22 cellular contexts compared by ENCODE assay signal in the genomic region with DNA sequence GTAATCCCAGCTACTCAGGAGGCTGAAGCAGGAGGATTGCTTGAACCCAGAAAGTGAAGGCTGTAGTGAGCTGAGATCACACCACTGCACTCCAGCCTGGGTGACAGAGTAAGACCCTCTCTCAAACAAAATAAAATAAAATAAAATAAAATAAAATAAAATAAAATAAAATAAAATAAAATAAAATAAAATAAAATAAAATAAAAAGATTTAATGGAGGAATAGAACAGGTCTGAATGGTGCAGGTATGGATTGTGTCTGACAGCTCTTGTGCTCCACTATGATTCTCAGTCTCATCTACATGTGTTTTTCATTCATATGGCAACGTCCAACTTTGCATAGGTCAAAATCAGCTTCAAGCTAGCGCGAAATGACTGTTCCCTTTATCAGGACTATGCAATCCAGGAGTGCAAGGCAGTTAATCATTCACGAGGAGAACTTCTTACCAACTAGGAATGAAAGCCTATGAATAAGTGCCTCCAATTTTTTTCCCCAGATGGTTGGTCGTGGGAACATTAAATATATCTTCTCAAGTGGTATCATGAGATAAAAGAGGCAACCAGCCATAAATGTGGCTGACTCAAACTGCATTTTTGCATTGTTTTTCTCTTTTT.
DNase-seq lines count a peak whose midpoint lies in the region; ATAC-seq, FAIRE-seq and TF ChIP-seq lines count a peak whose summit lies in the region.
"Had no signal": no experiment of that assay in that cellular context is flagged by ENCODE, and none has a peak within 500 bp of the region (broad histone marks: within the 10 kb centered on the region; RNA-seq: fewer than 3 reads in every experiment).

No MANE protein-coding gene starts in this region.

- FAIRE-seq in astrocyte (lab: Jason Lieb, UNC), result no peak
- FAIRE-seq: HTR-8/SVneo had no signal

- H3K27ac Mint-ChIP-seq in astrocyte (ENCODE audit: unreplicated experiment), result no peak overlapping the region

- H2AFZ ChIP-seq in astrocyte (ENCODE audit: low read depth, low read length), result no peak overlapping the region
- no peak overlapping the region for H2AFZ ChIP-seq in hepatocyte

- H3K9me3 ChIP-seq in astrocyte (ENCODE audit: insufficient read depth, low read depth, low read length) (no peaks in the 10 kb centered on the region), hepatocyte (ENCODE audit: low read depth) (no peaks in the 10 kb centered on the region)
- H3K9me3 ChIP-seq: BE2C, MG63 had no signal

- H4K20me1 ChIP-seq in astrocyte (ENCODE audit: insufficient read depth, low read length) (no peaks in the 10 kb centered on the region), hepatocyte (ENCODE audit: insufficient read depth, poor library complexity, severe bottlenecking) (no peaks in the 10 kb centered on the region)

- H3K36me3 Mint-ChIP-seq in astrocyte (ENCODE audit: low read depth, unreplicated experiment), result no peaks in the 10 kb centered on the region

- DNase-seq in NCI-H526 (lab: John Stamatoyannopoulos, UW), result peak; percentile 48 to 75
- DNase-seq in astrocyte (ENCODE audit: low read depth), result peak; percentile 17
- peak; percentile 39 for DNase-seq in hepatocyte (ENCODE audit: low spot score)
- DNase-seq in renal cortical epithelial cell (ENCODE audit: low read depth), result peak; percentile 80
- DNase-seq in occipital lobe (lab: John Stamatoyannopoulos, UW), result no peak
- DNase-seq in stimulated activated CD8-positive, alpha-beta memory T cell treated with anti-CD3 and anti-CD28 coated beads, Interleukin-4, amount 100 ng/mL, for 48 hours, result no peak
- no peak for DNase-seq in ureter (ENCODE audit: low spot score)
- DNase-seq: BE2C, DMS153, IMR-90, KG1, MG63, NCI-H1105 treated with DMSO at 0.1 percent for 48 hours, NCI-H146, NCI-H2029, NCI-H446, NCI-H524 treated with DMSO at 0.1 percent for 48 hours, SHP77 treated with DMSO at 0.1 percent for 48 hours had no signal

- no peak overlapping the region for H3K9ac ChIP-seq in astrocyte (ENCODE audit: low read length)

- H3K79me2 ChIP-seq in astrocyte (ENCODE audit: insufficient read depth, low read length) (no peaks in the 10 kb centered on the region), hepatocyte (no peaks in the 10 kb centered on the region)

- H3K4me1 ChIP-seq in astrocyte (ENCODE audit: insufficient read depth, low read length) (no peaks in the 10 kb centered on the region), hepatocyte (ENCODE audit: insufficient read depth) (no peaks in the 10 kb centered on the region)
- H3K4me1 ChIP-seq: BE2C had no signal

- ATAC-seq in GM18505 (IDR thresholded peaks at IDR 0.05; ENCODE audit: unreplicated experiment), result no peak
- ATAC-seq: HCT116, Panc1 had no signal

- H3K27me3 ChIP-seq in astrocyte (ENCODE audit: insufficient read depth, low read length) (no peaks in the 10 kb centered on the region), hepatocyte (no peaks in the 10 kb centered on the region)
- H3K27me3 ChIP-seq: BE2C, MG63 had no signal

- H3K27ac ChIP-seq in astrocyte (ENCODE audit: low read depth, low read length) (no peak overlapping the region), hepatocyte (no peak overlapping the region)

- no peaks in the 10 kb centered on the region for H3K9me3 Mint-ChIP-seq in astrocyte (ENCODE audit: unreplicated experiment)

- no peaks in the 10 kb centered on the region for H3K9me2 ChIP-seq in hepatocyte (replicated peaks; ENCODE audit: insufficient read depth)

- no peaks in the 10 kb centered on the region for H3K4me1 Mint-ChIP-seq in astrocyte (ENCODE audit: low read depth, unreplicated experiment)

- WGBS in hepatocyte (ENCODE audit: low lambda C conversion rate, missing lambda C conversion rate), result 66% methylated on average over 5 of the region's 5 CpGs

- H3K4me3 Mint-ChIP-seq in astrocyte (ENCODE audit: unreplicated experiment), result no peak overlapping the region

- no peak overlapping the region for H3K4me3 ChIP-seq in astrocyte (ENCODE audit: insufficient read depth, low read depth, low read length)
- no peak overlapping the region for H3K4me3 ChIP-seq in hepatocyte
- H3K4me3 ChIP-seq: MG63 had no signal

- H3K4me2 ChIP-seq in astrocyte (ENCODE audit: low read length) (no peak overlapping the region), hepatocyte (no peak overlapping the region)

- H3K36me3 ChIP-seq in astrocyte (ENCODE audit: insufficient read depth, low read length) (no peaks in the 10 kb centered on the region), hepatocyte (replicated peaks; ENCODE audit: insufficient read depth, low read depth) (no peaks in the 10 kb centered on the region)
- H3K36me3 ChIP-seq: BE2C, MG63 had no signal

- no peak for TF ChIP-seq POLR2A in GM18505 (IDR thresholded peaks at IDR 0.05; ENCODE audit: borderline replicate concordance, extremely low read depth, insufficient read depth, insufficient read length)

- TF ChIP-seq CTCF in astrocyte (IDR thresholded peaks at IDR 0.05; ENCODE audit: insufficient read depth, low read depth, low read length), result no peak
- TF ChIP-seq CTCF in hepatocyte (IDR thresholded peaks at IDR 0.05; ENCODE audit: poor library complexity), result no peak

- no peaks in the 10 kb centered on the region for H3K27me3 Mint-ChIP-seq in astrocyte (ENCODE audit: low read depth, unreplicated experiment)

Comparison
In these comparisons a context has a peak if more than half of its experiments do, and no peak if none do; other contexts are left out.
1. DNase-seq: peak in NCI-H526 (2 of 2), astrocyte (single experiment), hepatocyte (single experiment) and renal cortical epithelial cell (single experiment); none in occipital lobe (single experiment), stimulated activated CD8-positive, alpha-beta memory T cell treated with anti-CD3 and anti-CD28 coated beads, Interleukin-4, amount 100 ng/mL, for 48 hours (single experiment) and ureter (single experiment).